20 cellular contexts compared by ENCODE assay signal in genomic region chr1:206668874-206669410, GRCh38. TPM values are rescaled to one million over a fixed set of nuclear protein-coding genes. Genes with fewer than 3 reads are reported as not detected.
DNase-seq lines count a peak whose midpoint lies in the region; ATAC-seq, FAIRE-seq and TF ChIP-seq lines count a peak whose summit lies in the region.
"Had no signal": no experiment of that assay in that cellular context is flagged by ENCODE, and none has a peak within 500 bp of the region (broad histone marks: within the 10 kb centered on the region; RNA-seq: fewer than 3 reads in every experiment).

No MANE protein-coding gene starts in this region.

- WGBS in A549 (ENCODE audit: missing lambda C conversion rate), result 83% methylated on average over 6 of the region's 6 CpGs
- WGBS in K562 (ENCODE audit: insufficient coverage, low coverage, missing lambda C conversion rate), result 79% methylated on average over 6 of the region's 6 CpGs

- ATAC-seq in A549 (no peak), K562 (no peak), HG03108 (IDR thresholded peaks at IDR 0.05; ENCODE audit: unreplicated experiment) (no peak), HG02678 (IDR thresholded peaks at IDR 0.05; ENCODE audit: unreplicated experiment) (no peak)
- ATAC-seq: GM12878 had no signal

- H3K4me1 ChIP-seq in A549 (peaks cover 15% of the 10 kb centered on the region), K562 (replicated peaks in 1 of 2; ENCODE audit: control insufficient read depth in 2 of 2, insufficient read depth in 2 of 2, low read length in 2 of 2) (peaks cover 34 to 59% of the 10 kb centered on the region in 2 experiments)
- peaks cover 57 to 100% (median 88%) of the 10 kb centered on the region in 10 experiments for H3K4me1 ChIP-seq in BLaER1 treated with 17β-estradiol and CSF1 and Interleukin-3, amounts not matched to agents 10 nM and 100 nM

- intact Hi-C loops in K562 (cut with micrococcal nuclease), result no loop called here

- H3K9me3 ChIP-seq in A549 (no peaks in the 10 kb centered on the region), K562 (replicated peaks; ENCODE audit: control insufficient read depth, insufficient read depth, low read depth, low read length) (no peaks in the 10 kb centered on the region)
- H3K9me3 ChIP-seq in BLaER1 treated with 17β-estradiol and CSF1 and Interleukin-3, amounts not matched to agents 10 nM and 100 nM (replicated peaks in 1 of 11), result no peaks in the 10 kb centered on the region
- H3K9me3 ChIP-seq: HAP-1 had no signal

- TF ChIP-seq EP300 in A549 (IDR thresholded peaks at IDR 0.05) (no peak), Ishikawa (IDR thresholded peaks at IDR 0.05; ENCODE audit: borderline replicate concordance) (no peak), K562 (IDR thresholded peaks at IDR 0.05; ENCODE audit: low read length) (no peak)

- TF ChIP-seq RAD21 in A549 (conservative IDR thresholded peaks at IDR 0.05 in 1 of 2, IDR thresholded peaks at IDR 0.05 in 1 of 2) (no peak), Ishikawa (IDR thresholded peaks at IDR 0.05; ENCODE audit: low read depth) (no peak), K562 (CRISPR knock-in tag; conservative IDR thresholded peaks at IDR 0.05 in 1 of 2, IDR thresholded peaks at IDR 0.05 in 1 of 2) (no peak)

- H3K27ac ChIP-seq in A549 (no peak overlapping the region), K562 (ENCODE audit: extremely low read depth, low read depth, low read length) (no peak overlapping the region)
- H3K27ac ChIP-seq in BLaER1 treated with 17β-estradiol and CSF1 and Interleukin-3, amounts not matched to agents 10 nM and 100 nM, result no peak overlapping the region; a peak in 1 of 22 replicates

- no TSS peak for BruUV-seq in K562 (replicated peaks; lab: Mats Ljungman, UMichigan)

- no peak overlapping the region for H3K9ac ChIP-seq in BLaER1 treated with 17β-estradiol and CSF1 and Interleukin-3, amounts not matched to agents 10 nM and 100 nM
- no peak overlapping the region for H3K9ac ChIP-seq in K562 (ENCODE audit: insufficient read depth in 1 of 2, low read depth in 2 of 2, low read length in 2 of 2)

- H3K4me3 Mint-ChIP-seq in nephron progenitor cell, result no peak overlapping the region
- H3K4me3 Mint-ChIP-seq: CD4-positive, alpha-beta T cell had no signal

- no peaks in the 10 kb centered on the region for H3K9me3 Mint-ChIP-seq in nephron progenitor cell
- H3K9me3 Mint-ChIP-seq: CD4-positive, alpha-beta T cell; CD8-positive, alpha-beta memory T cell had no signal

- H3K79me2 ChIP-seq in K562 (ENCODE audit: control insufficient read depth, insufficient read depth, low read length), result no peaks in the 10 kb centered on the region

- no peaks in the 10 kb centered on the region for H3K36me3 ChIP-seq in BLaER1 treated with 17β-estradiol and CSF1 and Interleukin-3, amounts not matched to agents 10 nM and 100 nM
- no peaks in the 10 kb centered on the region for H3K36me3 ChIP-seq in K562 (ENCODE audit: control insufficient read depth, insufficient read depth, low read length)
- H3K36me3 ChIP-seq: HAP-1 had no signal

- no peaks in the 10 kb centered on the region for H3K36me3 Mint-ChIP-seq in nephron progenitor cell (ENCODE audit: low read depth)
- H3K36me3 Mint-ChIP-seq: CD14-positive monocyte; CD8-positive, alpha-beta memory T cell had no signal

- H3K4me2 ChIP-seq in A549, result no peak overlapping the region
- peak overlapping the region in 8 of 11 experiments; percentile 37 to 100 (median 96); a peak in 14 of 22 replicates for H3K4me2 ChIP-seq in BLaER1 treated with 17β-estradiol and CSF1 and Interleukin-3, amounts not matched to agents 10 nM and 100 nM
- no peak overlapping the region for H3K4me2 ChIP-seq in K562 (ENCODE audit: insufficient read depth, low read length)

- CTCF ChIA-PET in A549 (lab: Yijun Ruan, JAX), result interaction anchor here (0.6 to 19.9 kb wide), 9 partner anchors 13 to 668 kb away, joined by 3 to 452 read pairs (median 6); partner anchors contain the start of genes DYRK3 and EIF2D
- CTCF ChIA-PET in K562 (lab: Yijun Ruan, JAX; ENCODE audit: low intra/inter-chr PET ratio), result no interaction called here

- in situ Hi-C loops in K562 (cut with MboI), result no loop called here

- H3K9me1 ChIP-seq in K562 (ENCODE audit: control insufficient read depth, insufficient read depth, low read length), result no peaks in the 10 kb centered on the region

- FAIRE-seq in A549 (lab: Jason Lieb, UNC), result no peak
- FAIRE-seq in K562 (lab: Jason Lieb, UNC), result no peak
- FAIRE-seq: D721Med, GM12878, H54 had no signal

- POLR2A ChIA-PET in A549 (lab: Yijun Ruan, JAX), result interaction anchor here (1.9 kb wide), 1 partner anchor 15 kb away, joined by 5 read pairs; no protein-coding TSS in a partner anchor
- POLR2A ChIA-PET in K562 (lab: Yijun Ruan, JAX), result interaction anchor here (0.6 to 7.4 kb wide), 7 partner anchors 10 to 202 kb away, joined by 3 to 59 read pairs (median 3); no protein-coding TSS in a partner anchor

- no peak overlapping the region for H3K27ac Mint-ChIP-seq in nephron progenitor cell
- H3K27ac Mint-ChIP-seq: CD4-positive, alpha-beta T cell had no signal

- DNase-seq in A549 (ENCODE audit: low read depth in 1 of 2, low spot score in 1 of 2) (no peak), K562 (ENCODE audit: extremely low read depth in 1 of 4, low spot score in 3 of 4) (no peak), nephron progenitor cell (no peak)
- DNase-seq: 8988T; CD4-positive, alpha-beta T cell; CD8-positive, alpha-beta memory T cell; DMS 273 treated with DMSO at 0.1 percent for 48 hours; DMS79; EL; GDM1; GOT3 had no signal

- H3K4me1 Mint-ChIP-seq in nephron progenitor cell, result no peaks in the 10 kb centered on the region

- peaks cover 3% of the 10 kb centered on the region for H3K27me3 Mint-ChIP-seq in nephron progenitor cell (ENCODE audit: low read depth, poor library complexity)

- peaks cover 0 to 64% (median 0%) of the 10 kb centered on the region in 11 experiments; a peak in 4 of 22 replicates for H3K27me3 ChIP-seq in BLaER1 treated with 17β-estradiol and CSF1 and Interleukin-3, amounts not matched to agents 10 nM and 100 nM
- no peaks in the 10 kb centered on the region for H3K27me3 ChIP-seq in K562 (ENCODE audit: control insufficient read depth in 2 of 2, insufficient read depth in 2 of 2, low read length in 2 of 2)

- TF ChIP-seq POLR2A in A549 (IDR thresholded peaks at IDR 0.05; ENCODE audit: low read length) (no peak), K562 (conservative IDR thresholded peaks at IDR 0.05) (no peak)

- TF ChIP-seq CTCF in A549 (IDR thresholded peaks at IDR 0.05) (no peak), K562 (IDR thresholded peaks at IDR 0.05 in 2 of 3, conservative IDR thresholded peaks at IDR 0.05 in 1 of 3; ENCODE audit: insufficient read depth in 2 of 3, low read depth in 1 of 3, low read length in 3 of 3) (no peak), nephron progenitor cell (IDR thresholded peaks at IDR 0.05) (no peak)

- H3K4me3 ChIP-seq in A549, result no peak overlapping the region
- H3K4me3 ChIP-seq in BLaER1 treated with 17β-estradiol and CSF1 and Interleukin-3, amounts not matched to agents 10 nM and 100 nM, result no peak overlapping the region
- no peak overlapping the region for H3K4me3 ChIP-seq in K562
- H3K4me3 ChIP-seq: GM12878, HAP-1 had no signal

- peaks cover 0 to 27% (median 0%) of the 10 kb centered on the region in 11 experiments; a peak in 6 of 22 replicates for H4K20me1 ChIP-seq in BLaER1 treated with 17β-estradiol and CSF1 and Interleukin-3, amounts not matched to agents 10 nM and 100 nM
- no peaks in the 10 kb centered on the region for H4K20me1 ChIP-seq in K562 (replicated peaks; ENCODE audit: control insufficient read depth, insufficient read depth, low read length)

- H2AFZ ChIP-seq in K562 (ENCODE audit: low read depth, low read length), result peak overlapping the region; percentile 49

RNA-seq across cellular contexts. Expression of gene MAPKAPK2, which starts 15.8 kb away (rescaled TPM):
- polyA plus RNA-seq in A549 (2011; rRNA removed), result 37.2 and 48.5 TPM in 2 replicates
- polyA plus RNA-seq in A549 (2012; cell fraction: cytosol; rRNA removed), result 34.3 and 42.5 TPM in 2 replicates
- polyA plus RNA-seq in A549 (2012; cell fraction: nucleus; rRNA removed), result 62.0 and 66.6 TPM in 2 replicates
- 36.5 to 43.8 TPM (median 43.0 TPM) in 3 replicates for polyA plus RNA-seq in A549 (2017; fragmentation: RNase III; extraction: RNeasy Plus Mini Kit Qiagen cat#74134 plus additional on column Dnase treatment)
- 49.2 and 51.4 TPM in 2 replicates for polyA minus RNA-seq in A549 (2011; rRNA and poly(A)+ RNA removed)
- total RNA-seq in K562 (2011; cell fraction: chromatin; rRNA removed; ENCODE audit: low replicate concordance), result 70.6 and 157 TPM in 2 replicates
- total RNA-seq in K562 (2011; cell fraction: nucleolus; rRNA removed), result 89.5 and 98.9 TPM in 2 replicates
- 74.0 and 80.4 TPM in 2 replicates for total RNA-seq in K562 (2011; cell fraction: nucleoplasm; rRNA removed)
- total RNA-seq in K562 (2014; rRNA removed), result 52.1 and 57.2 TPM in 2 replicates
- 36.1 and 36.6 TPM in 2 replicates for total RNA-seq in K562 (2014; rRNA removed; fragmentation: Illumina TruSeq; extraction: Trizol)
- 33.3 and 35.6 TPM in 2 replicates for total RNA-seq in K562 (2015; rRNA removed; fragmentation: Illumina TruSeq; extraction: Trizol)
- total RNA-seq in K562 (2021), result 81.3 and 94.2 TPM in 2 replicates
- 66.5 and 72.1 TPM in 2 replicates for polyA plus RNA-seq in K562 (2011; rRNA removed)
- polyA plus RNA-seq in K562 (2011; cell fraction: cytosol; rRNA removed), result 68.3 and 74.8 TPM in 2 replicates
- 140 and 167 TPM in 2 replicates for polyA plus RNA-seq in K562 (2011; cell fraction: nucleus; rRNA removed)
- polyA plus RNA-seq in K562 (2012), result 53.3 and 64.1 TPM in 2 replicates
- 73.6 and 78.3 TPM in 2 replicates for polyA plus RNA-seq in K562 (2014; fragmentation: Illumina TruSeq; extraction: Trizol)
- 1 to 10 TPM in 1 of 2 experiments, under 1 TPM in 1; 0.63 to 1.3 TPM for polyA plus RNA-seq in K562 (2014; fragmentation: Nextera tagmentation; extraction: Ambion mirVana)
- polyA plus RNA-seq in K562 (2014; rRNA removed), result 53.4 and 57.2 TPM in 2 replicates
- 48.3 and 60.9 TPM in 2 replicates for polyA minus RNA-seq in K562 (2011; rRNA and poly(A)+ RNA removed)
- polyA minus RNA-seq in K562 (2011; cell fraction: cytosol; rRNA and poly(A)+ RNA removed), result 37.6 and 41.0 TPM in 2 replicates
- 30.2 and 35.1 TPM in 2 replicates for polyA minus RNA-seq in K562 (2011; cell fraction: nucleus; rRNA and poly(A)+ RNA removed)

RNA-seq across cellular contexts. Expression of gene DYRK3, which starts 33.6 kb away (rescaled TPM):
- polyA plus RNA-seq in A549 (2011; rRNA removed) (7.3 and 9.3 TPM in 2 replicates), A549 (2017; fragmentation: RNase III; extraction: RNeasy Plus Mini Kit Qiagen cat#74134 plus additional on column Dnase treatment) (8.2 to 8.8 TPM (median 8.7 TPM) in 3 replicates), K562 (2011; rRNA removed) (30.8 and 33.7 TPM in 2 replicates), K562 (2014; fragmentation: Illumina TruSeq; extraction: Trizol) (24.8 and 30.2 TPM in 2 replicates), K562 (2014; fragmentation: Nextera tagmentation; extraction: Ambion mirVana) (1 to 10 TPM; 4.5 to 5.2 TPM), K562 (2014; rRNA removed) (16.3 and 20.2 TPM in 2 replicates)
- polyA plus RNA-seq in A549 (2012; cell fraction: cytosol; rRNA removed), result 1.8 and 2.1 TPM in 2 replicates
- 2.0 and 2.6 TPM in 2 replicates for polyA plus RNA-seq in A549 (2012; cell fraction: nucleus; rRNA removed)
- 8.5 and 10.5 TPM in 2 replicates for polyA minus RNA-seq in A549 (2011; rRNA and poly(A)+ RNA removed)
- 39.6 and 56.6 TPM in 2 replicates for total RNA-seq in K562 (2011; cell fraction: chromatin; rRNA removed; ENCODE audit: low replicate concordance)
- 27.2 and 29.9 TPM in 2 replicates for total RNA-seq in K562 (2011; cell fraction: nucleolus; rRNA removed)
- total RNA-seq in K562 (2011; cell fraction: nucleoplasm; rRNA removed), result 31.7 and 33.1 TPM in 2 replicates
- total RNA-seq in K562 (2014; rRNA removed) (22.5 and 33.6 TPM in 2 replicates), K562 (2014; rRNA removed; fragmentation: Illumina TruSeq; extraction: Trizol) (29.6 and 31.0 TPM in 2 replicates), K562 (2015; rRNA removed; fragmentation: Illumina TruSeq; extraction: Trizol) (23.3 and 25.7 TPM in 2 replicates), K562 (2021) (30.2 and 31.6 TPM in 2 replicates)
- polyA plus RNA-seq in K562 (2011; cell fraction: cytosol; rRNA removed), result 14.5 and 17.4 TPM in 2 replicates
- polyA plus RNA-seq in K562 (2011; cell fraction: nucleus; rRNA removed), result 20.4 and 23.2 TPM in 2 replicates
- polyA plus RNA-seq in K562 (2012), result 17.0 and 17.6 TPM in 2 replicates
- polyA minus RNA-seq in K562 (2011; rRNA and poly(A)+ RNA removed), result 52.0 and 59.7 TPM in 2 replicates
- polyA minus RNA-seq in K562 (2011; cell fraction: cytosol; rRNA and poly(A)+ RNA removed), result 21.9 and 25.0 TPM in 2 replicates
- 13.9 and 20.9 TPM in 2 replicates for polyA minus RNA-seq in K562 (2011; cell fraction: nucleus; rRNA and poly(A)+ RNA removed)
- polyA plus RNA-seq: CD14-positive monocyte; CD8-positive, alpha-beta memory T cell had no signal

RNA-seq across cellular contexts. Expression of gene EIF2D, which starts 56.7 kb away (rescaled TPM):
- polyA plus RNA-seq in A549 (2011; rRNA removed) (63.2 and 72.6 TPM in 2 replicates), A549 (2017; fragmentation: RNase III; extraction: RNeasy Plus Mini Kit Qiagen cat#74134 plus additional on column Dnase treatment) (31.8 to 32.7 TPM (median 32.5 TPM) in 3 replicates), K562 (2011; rRNA removed) (138 and 152 TPM in 2 replicates), K562 (2014; fragmentation: Illumina TruSeq; extraction: Trizol) (111 and 128 TPM in 2 replicates), K562 (2014; fragmentation: Nextera tagmentation; extraction: Ambion mirVana) (100 to 1,000 TPM in 1 of 2 experiments, 10 to 100 TPM in 1; 86.9 to 130 TPM), K562 (2014; rRNA removed) (113 and 131 TPM in 2 replicates)
- polyA plus RNA-seq in A549 (2012; cell fraction: cytosol; rRNA removed), result 45.6 and 50.6 TPM in 2 replicates
- polyA plus RNA-seq in A549 (2012; cell fraction: nucleus; rRNA removed), result 39.4 and 47.8 TPM in 2 replicates
- 34.0 and 46.7 TPM in 2 replicates for polyA minus RNA-seq in A549 (2011; rRNA and poly(A)+ RNA removed)
- 150 and 157 TPM in 2 replicates for total RNA-seq in K562 (2011; cell fraction: chromatin; rRNA removed; ENCODE audit: low replicate concordance)
- total RNA-seq in K562 (2011; cell fraction: nucleolus; rRNA removed), result 80.9 and 87.9 TPM in 2 replicates
- 121 and 150 TPM in 2 replicates for total RNA-seq in K562 (2011; cell fraction: nucleoplasm; rRNA removed)
- total RNA-seq in K562 (2014; rRNA removed) (85.9 and 106 TPM in 2 replicates), K562 (2014; rRNA removed; fragmentation: Illumina TruSeq; extraction: Trizol) (92.7 and 93.9 TPM in 2 replicates), K562 (2015; rRNA removed; fragmentation: Illumina TruSeq; extraction: Trizol) (85.1 and 86.5 TPM in 2 replicates), K562 (2021) (81.1 and 82.1 TPM in 2 replicates)
- polyA plus RNA-seq in K562 (2011; cell fraction: cytosol; rRNA removed), result 91.2 and 121 TPM in 2 replicates
- 209 and 264 TPM in 2 replicates for polyA plus RNA-seq in K562 (2011; cell fraction: nucleus; rRNA removed)
- polyA plus RNA-seq in K562 (2012), result 76.3 and 124 TPM in 2 replicates
- polyA minus RNA-seq in K562 (2011; rRNA and poly(A)+ RNA removed), result 109 and 116 TPM in 2 replicates
- 50.0 and 50.6 TPM in 2 replicates for polyA minus RNA-seq in K562 (2011; cell fraction: cytosol; rRNA and poly(A)+ RNA removed)
- polyA minus RNA-seq in K562 (2011; cell fraction: nucleus; rRNA and poly(A)+ RNA removed), result 51.2 and 78.6 TPM in 2 replicates

Comparison
In these comparisons a context has a peak if more than half of its experiments do, and no peak if none do; other contexts are left out.
1. H3K4me2 ChIP-seq: peak in BLaER1 treated with 17β-estradiol and CSF1 and Interleukin-3, amounts not matched to agents 10 nM and 100 nM (8 of 11); none in A549 (single experiment) and K562 (single experiment).
2. Of the 35 proteins assayed by ChIP-seq in both K562 and A549: peak only in K562: USF2; only in A549: ZC3H11A; in both: none; in neither: 33.